34 cellular contexts compared by ENCODE assay signal in genomic region chr16:74015953-74016352, GRCh38.
"Had no signal": no experiment of that assay in that cellular context is flagged by ENCODE, and none has a peak within 500 bp of the region (broad histone marks: within the 10 kb centered on the region; RNA-seq: fewer than 3 reads in every experiment).

No MANE protein-coding gene starts in this region.

- H3K36me3 ChIP-seq: MG63 had no signal

- H3K9me3 ChIP-seq: MG63 had no signal

- H3K27me3 ChIP-seq: MG63 had no signal

- H3K4me3 ChIP-seq: MG63 had no signal

- DNase-seq: Karpas-422, Kasumi-1, MG63, MM.1S, MV-4-11, NCI-H1048, NCI-H1092, NCI-H1092 treated with DMSO at 0.1 percent for 48 hours, NCI-H1105, NCI-H1105 treated with DMSO at 0.1 percent for 48 hours, NCI-H1417, NCI-H1417 treated with DMSO at 0.1 percent for 48 hours, NCI-H1436, NCI-H1436 treated with DMSO at 0.1 percent for 48 hours, NCI-H146, NCI-H1694, NCI-H1694 treated with DMSO at 0.1 percent for 48 hours, NCI-H187, NCI-H187 treated with DMSO at 0.1 percent for 48 hours, NCI-H1930, NCI-H2029, NCI-H2029 treated with DMSO at 0.1 percent for 48 hours, NCI-H2081, NCI-H2081 treated with DMSO at 0.1 percent for 48 hours, NCI-H2107, NCI-H2171, NCI-H2171 treated with DMSO at 0.1 percent for 48 hours, NCI-H2227 treated with DMSO at 0.1 percent for 48 hours, NCI-H226, NCI-H345, NCI-H446, NCI-H446 treated with DMSO at 0.1 percent for 48 hours, NCI-H510A, NCI-H510A treated with DMSO at 0.1 percent for 48 hours had no signal
